Comparison of ENCODE assay signal across 12 cellular contexts in genomic region chr5:171906703-171907590, GRCh38.
DNase-seq lines count a peak whose midpoint lies in the region; ATAC-seq, FAIRE-seq and TF ChIP-seq lines count a peak whose summit lies in the region.
"Had no signal": no experiment of that assay in that cellular context is flagged by ENCODE, and none has a peak within 500 bp of the region (broad histone marks: within the 10 kb centered on the region; RNA-seq: fewer than 3 reads in every experiment).

No MANE protein-coding gene starts in this region.

- no peak overlapping the region for H3K27ac ChIP-seq in endothelial cell of umbilical vein (ENCODE audit: insufficient read depth, low read depth, low read length)
- H3K27ac ChIP-seq: colonic mucosa, gastroesophageal sphincter, KMS-11 had no signal

- H2AFZ ChIP-seq in endothelial cell of umbilical vein (ENCODE audit: low read depth, low read length): no peak overlapping the region

- no peak for DNase-seq in activated T-cell treated with anti-CD3 and anti-CD28 coated beads, Interleukin-2, amount 50 U/mL, for 4 hours
- DNase-seq in activated T-cell treated with anti-CD3 and anti-CD28 coated beads for 4 hours (no peak), endothelial cell of umbilical vein (ENCODE audit: low read depth, low spot score) (no peak), HTR-8/SVneo (ENCODE audit: insufficient read length, low spot score) (no peak), NCI-H1092 treated with DMSO at 0.1 percent for 48 hours (lab: John Stamatoyannopoulos, UW) (no peak), DMS53 (lab: John Stamatoyannopoulos, UW) (no peak)

- H3K4me1 ChIP-seq in endothelial cell of umbilical vein (ENCODE audit: control insufficient read depth, extremely low read depth, insufficient read depth, low read length): no peaks in the 10 kb centered on the region
- H3K4me1 ChIP-seq: colonic mucosa had no signal

- H3K79me2 ChIP-seq in endothelial cell of umbilical vein (ENCODE audit: control insufficient read depth, insufficient read depth, low read length): peaks cover 17% of the 10 kb centered on the region

- no peak overlapping the region for H3K4me2 ChIP-seq in endothelial cell of umbilical vein (ENCODE audit: insufficient read depth, low read length)
- H3K4me2 ChIP-seq: KMS-11 had no signal

- CTCF ChIA-PET in endothelial cell of umbilical vein (lab: Charles Lee): interaction anchor here (0.7 to 4.2 kb wide), 7 partner anchors 13 to 488 kb away, joined by 3 to 77 read pairs (median 5); partner anchors contain the start of gene FGF18

- H3K9me1 ChIP-seq in endothelial cell of umbilical vein (replicated peaks; ENCODE audit: control insufficient read depth, extremely low read depth, insufficient read depth, low read length): no peaks in the 10 kb centered on the region

- H3K36me3 Mint-ChIP-seq in activated T-cell treated with anti-CD3 and anti-CD28 coated beads, Interleukin-2, amount 50 U/mL, for 4 hours (ENCODE audit: insufficient read depth): peaks cover 15% of the 10 kb centered on the region
- H3K36me3 Mint-ChIP-seq: naive B cell had no signal

- dilution Hi-C loops in endothelial cell of umbilical vein (cut with MboI; ENCODE audit: extremely low pct_ligation_motif_present, low sequenced_read_pairs): no loop called here

- peak; percentile 75 to 76 for ATAC-seq in activated T-cell treated with anti-CD3 and anti-CD28 coated beads, Interleukin-2, amount 50 U/mL, for 4 hours
- ATAC-seq in GM18520 (IDR thresholded peaks at IDR 0.05; ENCODE audit: unreplicated experiment) (peak; percentile 37), HG02981 (IDR thresholded peaks at IDR 0.05; ENCODE audit: unreplicated experiment) (peak; percentile 40)

- TF ChIP-seq CTCF in endothelial cell of umbilical vein (IDR thresholded peaks at IDR 0.05; ENCODE audit: extremely low read depth in 1 of 2, insufficient read depth in 1 of 2, low read depth in 1 of 2, low read length in 2 of 2): no peak

- H3K27me3 Mint-ChIP-seq in activated T-cell treated with anti-CD3 and anti-CD28 coated beads, Interleukin-2, amount 50 U/mL, for 4 hours (ENCODE audit: low read depth): no peaks in the 10 kb centered on the region
- H3K27me3 Mint-ChIP-seq: naive B cell had no signal

- H3K36me3 ChIP-seq in endothelial cell of umbilical vein (ENCODE audit: control insufficient read depth in 2 of 2, extremely low read depth in 1 of 2, insufficient read depth in 2 of 2, low read length in 2 of 2): peaks cover 0 to 2% of the 10 kb centered on the region in 2 experiments
- H3K36me3 ChIP-seq: colonic mucosa had no signal

- no peaks in the 10 kb centered on the region for H3K9me3 Mint-ChIP-seq in activated T-cell treated with anti-CD3 and anti-CD28 coated beads, Interleukin-2, amount 50 U/mL, for 4 hours
- H3K9me3 Mint-ChIP-seq: naive B cell had no signal

- H4K20me1 ChIP-seq in endothelial cell of umbilical vein (replicated peaks; ENCODE audit: control insufficient read depth, extremely low read depth, insufficient read depth, low read length): peaks cover 14% of the 10 kb centered on the region

- no peak overlapping the region for H3K4me3 Mint-ChIP-seq in activated T-cell treated with anti-CD3 and anti-CD28 coated beads, Interleukin-2, amount 50 U/mL, for 4 hours
- H3K4me3 Mint-ChIP-seq: naive B cell had no signal

- no TSS peak for BruUV-seq in endothelial cell of umbilical vein (replicated peaks; lab: Mats Ljungman, UMichigan)

- peak; percentile 56 for FAIRE-seq in endothelial cell of umbilical vein (lab: Jason Lieb, UNC)
- no peak for FAIRE-seq in HTR-8/SVneo (lab: Jason Lieb, UNC)

- intact Hi-C loops in endothelial cell of umbilical vein (cut with micrococcal nuclease): loop anchor here (1.0 kb wide), 3 partner anchors 277 to 489 kb away; no protein-coding TSS in a partner anchor

- H3K9ac ChIP-seq in endothelial cell of umbilical vein (replicated peaks; ENCODE audit: extremely low read depth, insufficient read depth, low read length): no peak overlapping the region
- H3K9ac ChIP-seq: KMS-11 had no signal

- no peak for TF ChIP-seq POLR2A in endothelial cell of umbilical vein (IDR thresholded peaks at IDR 0.05; ENCODE audit: low read depth, low read length)

- H3K9me3 ChIP-seq in endothelial cell of umbilical vein (replicated peaks; ENCODE audit: control insufficient read depth, insufficient read depth, low read length): no peaks in the 10 kb centered on the region
- H3K9me3 ChIP-seq: colonic mucosa, gastroesophageal sphincter had no signal

- POLR2A ChIA-PET in endothelial cell of umbilical vein (lab: Charles Lee): interaction anchor here (0.7 to 0.9 kb wide), 2 partner anchors 201 to 488 kb away, joined by 3 to 4 read pairs; partner anchors contain the start of gene FGF18

- H3K4me3 ChIP-seq in endothelial cell of umbilical vein (replicated peaks in 1 of 3; ENCODE audit: insufficient read depth in 1 of 3, low read depth in 1 of 3, low read length in 3 of 3): no peak overlapping the region
- H3K4me3 ChIP-seq: colonic mucosa, gastroesophageal sphincter had no signal

- H3K27me3 ChIP-seq in endothelial cell of umbilical vein (ENCODE audit: control insufficient read depth in 2 of 2, insufficient read depth in 2 of 2, low read length in 2 of 2): no peaks in the 10 kb centered on the region
- H3K27me3 ChIP-seq: colonic mucosa, gastroesophageal sphincter had no signal

- peaks cover 51% of the 10 kb centered on the region for H3K4me1 Mint-ChIP-seq in activated T-cell treated with anti-CD3 and anti-CD28 coated beads, Interleukin-2, amount 50 U/mL, for 4 hours (ENCODE audit: low read depth)

TF ChIP-seq in endothelial cell of umbilical vein, 7 proteins besides CTCF, POLR2A, EP300 and RAD21:
- no peak for TF ChIP-seq FOS (IDR thresholded peaks at IDR 0.05; ENCODE audit: borderline replicate concordance, insufficient read depth, low read length)
